ENCODE assay signal across 17 cellular contexts in the genomic region with DNA sequence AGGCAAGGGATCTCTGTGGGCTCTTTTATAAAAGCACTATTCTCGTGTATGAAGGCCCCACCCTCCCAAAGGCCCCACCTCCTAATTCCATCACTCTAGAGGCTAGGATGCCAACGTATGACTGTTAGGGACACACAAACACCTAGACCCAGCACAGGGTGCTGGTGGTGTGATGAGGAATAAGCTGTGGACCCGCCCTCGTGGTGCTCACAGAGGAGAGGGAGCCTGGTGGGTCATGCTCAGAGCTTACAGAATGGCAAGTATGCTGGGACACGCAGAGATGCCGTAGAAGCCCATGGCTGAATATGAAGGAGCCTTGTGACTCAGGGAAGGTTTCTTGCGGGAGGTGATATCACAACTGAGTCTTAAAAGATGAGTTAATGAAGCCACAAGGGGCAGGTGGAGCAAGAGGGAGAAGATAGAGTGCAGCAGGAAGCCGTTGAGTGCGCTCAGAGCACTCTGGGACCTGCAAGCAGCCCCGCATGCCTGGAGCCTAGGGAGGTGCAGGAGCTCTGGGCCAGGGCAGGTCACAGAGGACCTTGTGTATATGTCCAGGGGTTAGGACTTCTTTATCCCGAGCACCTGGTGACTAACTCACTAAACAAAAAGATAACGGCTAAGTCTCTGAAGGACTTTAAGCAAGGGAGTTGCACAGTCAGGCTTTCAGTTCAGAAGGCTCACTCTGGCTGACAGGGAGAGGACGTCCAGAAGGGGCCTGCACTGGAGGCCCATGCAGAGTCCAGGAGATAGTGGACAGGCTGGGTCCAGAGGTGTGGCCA.
DNase-seq lines count a peak whose midpoint lies in the region; ATAC-seq and TF ChIP-seq lines count a peak whose summit lies in the region.
"Had no signal": no experiment of that assay in that cellular context is flagged by ENCODE, and none has a peak within 500 bp of the region (broad histone marks: within the 10 kb centered on the region; RNA-seq: fewer than 3 reads in every experiment).

No MANE protein-coding gene starts in this region.

- peak overlapping the region; percentile 69 for H3K18ac ChIP-seq in neuronal stem cell (ENCODE audit: low read length)

- peak overlapping the region in 3 of 5 experiments; percentile 36 to 58 (median 57) for H3K27ac Mint-ChIP-seq in brain

- peaks cover 69% of the 10 kb centered on the region for H3K4me1 Mint-ChIP-seq in brain
- H3K4me1 Mint-ChIP-seq: CD14-positive monocyte had no signal

- no peak overlapping the region for H3K4me3 ChIP-seq in neuronal stem cell (ENCODE audit: low read length in 2 of 2)

- H3K9ac ChIP-seq in neuronal stem cell (ENCODE audit: low read depth, low read length, poor library complexity), result no peak overlapping the region

- no peaks in the 10 kb centered on the region for H3K36me3 ChIP-seq in neuronal stem cell (replicated peaks in 1 of 2; ENCODE audit: control insufficient read depth in 2 of 2, insufficient read depth in 2 of 2, low read length in 2 of 2)

- H3K4ac ChIP-seq in neuronal stem cell (ENCODE audit: low read length), result no peak overlapping the region

- H3K27me3 Mint-ChIP-seq in brain, result peaks cover 7% of the 10 kb centered on the region

- peaks cover 0 to 2% of the 10 kb centered on the region in 2 donors for H3K9me3 ChIP-seq in neuronal stem cell (replicated peaks in 1 of 2; ENCODE audit: control insufficient read depth in 2 of 2, insufficient read depth in 1 of 2, low read depth in 1 of 2, low read length in 2 of 2)

- no peak overlapping the region for H3K23ac ChIP-seq in neuronal stem cell (ENCODE audit: low read depth, low read length, poor library complexity)

- TF ChIP-seq CTCF in brain (conservative IDR thresholded peaks at IDR 0.05), result no peak

- H3K27ac ChIP-seq in neuronal stem cell (replicated peaks; ENCODE audit: low read length), result no peak overlapping the region

- H2AK5ac ChIP-seq in neuronal stem cell (ENCODE audit: low read depth, low read length), result no peak overlapping the region

- peak overlapping the region; percentile 26 for H2BK12ac ChIP-seq in neuronal stem cell (ENCODE audit: low read length)

- H3K14ac ChIP-seq in neuronal stem cell (ENCODE audit: low read length), result no peak overlapping the region

- WGBS in neuronal stem cell (ENCODE audit: extremely low coverage in 2 of 2, insufficient read length in 2 of 2, insufficient replicate concordance in 1 of 2), 2 donors, result no CpG with 5 or more reads among the region's 13 CpGs

- H4K8ac ChIP-seq in neuronal stem cell (ENCODE audit: low read depth, low read length), result no peak overlapping the region

- no peak overlapping the region for H3K4me3 Mint-ChIP-seq in brain
- H3K4me3 Mint-ChIP-seq: CD14-positive monocyte had no signal

- no peak overlapping the region for H2AFZ ChIP-seq in neuronal stem cell (ENCODE audit: low read length)

- peaks cover 0 to 6% (median 2%) of the 10 kb centered on the region in 5 experiments for H3K9me3 Mint-ChIP-seq in brain

- H3K79me1 ChIP-seq in neuronal stem cell (ENCODE audit: low read depth, low read length), result no peaks in the 10 kb centered on the region

- H3K4me2 ChIP-seq in neuronal stem cell (ENCODE audit: insufficient read depth, low read length, poor library complexity, severe bottlenecking), result no peak overlapping the region

- DNase-seq in inferior parietal cortex (ENCODE audit: extremely low spot score) (peak; percentile 39), neuronal stem cell (ENCODE audit: low spot score) (no peak), UCSD-AML1 (lab: John Stamatoyannopoulos, UW; ENCODE audit: unreplicated experiment) (no peak)
- DNase-seq: GOT3, KG1, MV-4-11, NCI-H1694 treated with DMSO at 0.1 percent for 48 hours, NCI-H2227 treated with DMSO at 0.1 percent for 48 hours, NCI-H510A treated with DMSO at 0.1 percent for 48 hours, NCI-H774, Right ventricle myocardium superior had no signal

- H4K91ac ChIP-seq in neuronal stem cell (ENCODE audit: low read depth, low read length, poor library complexity), result no peak overlapping the region

- peak overlapping the region; percentile 7 for H2BK15ac ChIP-seq in neuronal stem cell (ENCODE audit: low read length)

- no peaks in the 10 kb centered on the region for H3K36me3 Mint-ChIP-seq in brain
- H3K36me3 Mint-ChIP-seq: CD14-positive monocyte had no signal

- peaks cover 0 to 14% of the 10 kb centered on the region in 2 donors for H3K4me1 ChIP-seq in neuronal stem cell (ENCODE audit: control insufficient read depth in 2 of 2, insufficient read depth in 1 of 2, low read depth in 1 of 2, low read length in 2 of 2)

- H2BK120ac ChIP-seq in neuronal stem cell (ENCODE audit: low read depth, low read length), result no peak overlapping the region

- ATAC-seq in GM21367 (IDR thresholded peaks at IDR 0.05; ENCODE audit: unreplicated experiment) (no peak), GM19035 (IDR thresholded peaks at IDR 0.05; ENCODE audit: unreplicated experiment) (no peak), GM18867 (IDR thresholded peaks at IDR 0.05; ENCODE audit: unreplicated experiment) (no peak)
- ATAC-seq: HepG2 had no signal

- no peak overlapping the region for H2BK5ac ChIP-seq in neuronal stem cell (ENCODE audit: low read length)

- peaks cover 0 to 32% (median 0%) of the 10 kb centered on the region in 3 experiments for H3K27me3 ChIP-seq in neuronal stem cell (ENCODE audit: control insufficient read depth in 3 of 3, insufficient read depth in 3 of 3, low read depth in 1 of 3, low read length in 3 of 3)
